Comparison of ENCODE assay signal across 18 cellular contexts in genomic region chr10:52484426-52485065, GRCh38.
A peak's percentile ranks its signal among the peaks of the same experiment; 100 is the strongest.
DNase-seq lines count a peak whose midpoint lies in the region; ATAC-seq and TF ChIP-seq lines count a peak whose summit lies in the region.
"Had no signal": no experiment of that assay in that cellular context is flagged by ENCODE, and none has a peak within 500 bp of the region (broad histone marks: within the 10 kb centered on the region; RNA-seq: fewer than 3 reads in every experiment).

No MANE protein-coding gene starts in this region.

- no peaks in the 10 kb centered on the region for H3K27me3 ChIP-seq in OCI-LY3 (ENCODE audit: low read depth, low read length)

- H3K4me3 Mint-ChIP-seq in Calu3 (ENCODE audit: low read depth, unreplicated experiment), result no peak overlapping the region
- H3K4me3 Mint-ChIP-seq: H9, IgD-negative memory B cell had no signal

- no peaks in the 10 kb centered on the region for H3K36me3 Mint-ChIP-seq in Calu3 (ENCODE audit: insufficient read depth, unreplicated experiment)
- H3K36me3 Mint-ChIP-seq: IgD-negative memory B cell had no signal

- H3K36me3 ChIP-seq in OCI-LY3 (replicated peaks; ENCODE audit: low read depth, low read length), result no peaks in the 10 kb centered on the region

- H3K4me1 ChIP-seq in OCI-LY3 (ENCODE audit: low read length), result peaks cover 12% of the 10 kb centered on the region

- H3K9me3 Mint-ChIP-seq in Calu3 (ENCODE audit: low read depth, unreplicated experiment), result no peaks in the 10 kb centered on the region
- H3K9me3 Mint-ChIP-seq: H9 had no signal

- no peaks in the 10 kb centered on the region for H3K79me2 ChIP-seq in OCI-LY3 (ENCODE audit: low read length)

- no peaks in the 10 kb centered on the region for H4K20me1 ChIP-seq in OCI-LY3 (ENCODE audit: insufficient read depth, low read length)

- no peak for ATAC-seq in omental fat pad (ENCODE audit: low FRiP score)
- ATAC-seq: SK-N-SH treated with all-trans-retinoic acid at 6 μM for 48 hours had no signal

- CTCF ChIA-PET in Calu3 (lab: Charles Lee), result interaction anchor here (0.7 to 1.3 kb wide), 3 partner anchors 12 to 170 kb away, joined by 4 to 5 read pairs (median 5); partner anchors contain the start of gene DKK1

- no peak overlapping the region for H3K27ac Mint-ChIP-seq in Calu3 (ENCODE audit: unreplicated experiment)
- H3K27ac Mint-ChIP-seq: H9, IgD-negative memory B cell had no signal

- H3K27me3 Mint-ChIP-seq in Calu3 (ENCODE audit: unreplicated experiment), result no peaks in the 10 kb centered on the region
- H3K27me3 Mint-ChIP-seq: IgD-negative memory B cell had no signal

- peaks cover 48% of the 10 kb centered on the region for H3K4me1 Mint-ChIP-seq in Calu3 (ENCODE audit: low read depth, unreplicated experiment)
- H3K4me1 Mint-ChIP-seq: H9 had no signal

- BruUV-seq in Calu3 (replicated peaks; lab: Mats Ljungman, UMichigan), result no TSS peak

- no peaks in the 10 kb centered on the region for H3K9me3 ChIP-seq in OCI-LY3 (ENCODE audit: insufficient read depth, low read length)

- intact Hi-C loops in Calu3 (cut with micrococcal nuclease; ENCODE audit: unreplicated experiment), result loop anchor here (5.0 kb wide), 1 partner anchor 92 kb away; no protein-coding TSS in a partner anchor

- H2AFZ ChIP-seq in OCI-LY3 (ENCODE audit: low read depth, low read length), result no peak overlapping the region

- TF ChIP-seq CTCF in OCI-LY3 (IDR thresholded peaks at IDR 0.05; ENCODE audit: low read depth, low read length) (no peak), fibroblast of mammary gland (conservative IDR thresholded peaks at IDR 0.05; ENCODE audit: control insufficient read depth, insufficient read depth, low read depth, low read length) (no peak), omental fat pad (IDR thresholded peaks at IDR 0.05) (no peak), Calu3 (IDR thresholded peaks at IDR 0.05; ENCODE audit: unreplicated experiment) (no peak)

- H3K9ac ChIP-seq in OCI-LY3 (ENCODE audit: low read length), result no peak overlapping the region

- DNase-seq in GM03348 (ENCODE audit: low spot score) (peak; percentile 26), fibroblast of mammary gland (ENCODE audit: low read depth) (peak; percentile 51), omental fat pad (ENCODE audit: low spot score) (no peak), Calu3 (no peak)
- DNase-seq in effector CD4-positive, alpha-beta T cell, result no peak
- DNase-seq in activated CD8-positive, alpha-beta memory T cell treated with anti-CD3 and anti-CD28 coated beads for 24 hours, result no peak
- DNase-seq: C1 segment of cervical spinal cord, DMS 273 treated with DMSO at 0.1 percent for 48 hours, EL, H9, NCI-H1417, NCI-H1930, NCI-H774, SHP77 treated with DMSO at 0.1 percent for 48 hours, T-helper 1 cell had no signal

- H3K4me2 ChIP-seq in OCI-LY3 (ENCODE audit: low read length), result peak overlapping the region; percentile 53

- no peak overlapping the region for H3K4me3 ChIP-seq in OCI-LY3 (ENCODE audit: low read length)
- H3K4me3 ChIP-seq in fibroblast of mammary gland (ENCODE audit: control insufficient read depth, low read depth, low read length), result no peak overlapping the region

- H3K27ac ChIP-seq in OCI-LY3 (ENCODE audit: low read length), result no peak overlapping the region

Comparison
In these comparisons a context has a peak if more than half of its experiments do, and no peak if none do; other contexts are left out.
1. DNase-seq: peak in GM03348 (single experiment) and fibroblast of mammary gland (single experiment); none in effector CD4-positive, alpha-beta T cell (single experiment), omental fat pad (single experiment), Calu3 (single experiment) and activated CD8-positive, alpha-beta memory T cell treated with anti-CD3 and anti-CD28 coated beads for 24 hours (single experiment).